Comparison of ENCODE assay signal across 8 cellular contexts in the genomic region with DNA sequence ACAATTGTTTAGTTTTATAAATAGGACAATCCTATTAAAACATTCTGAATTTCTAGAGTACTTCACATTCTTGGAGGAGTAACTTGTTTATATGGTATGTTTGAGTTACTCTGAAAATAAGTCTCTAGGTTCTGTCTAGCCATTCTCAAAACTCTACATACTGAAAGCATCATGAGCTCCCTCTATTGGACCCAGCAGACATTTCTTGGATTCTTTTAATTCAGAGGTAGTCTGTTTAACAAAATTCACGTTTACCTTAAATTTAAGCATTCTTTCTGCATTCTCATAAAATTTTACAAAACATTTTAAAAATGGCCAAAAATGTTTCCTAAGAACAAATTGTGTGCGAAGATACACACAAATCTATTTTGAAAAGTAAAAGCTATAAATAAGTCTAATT. TPM values are rescaled to one million over a fixed set of nuclear protein-coding genes. Genes with fewer than 3 reads are reported as not detected.
DNase-seq lines count a peak whose midpoint lies in the region; ATAC-seq and TF ChIP-seq lines count a peak whose summit lies in the region.

No MANE protein-coding gene starts in this region.

- DNase-seq in AG04450 (ENCODE audit: low read depth, low spot score) (no peak), Panc1 (ENCODE audit: low read depth, low spot score) (no peak), fibroblast of pulmonary artery (ENCODE audit: low read depth) (peak; percentile 39), suprapubic skin (ENCODE audit: low spot score in 2 of 2) (no peak)
- no peak for DNase-seq in T-helper 2 cell treated with Interferon-gamma antibody and Interleukin-4, amounts not matched to agents 5 μg/mL and 100 μg/mL, for 36 hours (ENCODE audit: low spot score)

- H3K27ac ChIP-seq in AG04450 (ENCODE audit: low read depth, low read length) (no peak overlapping the region), Panc1 (ENCODE audit: low read length) (no peak overlapping the region), suprapubic skin (no peak overlapping the region)

- in situ Hi-C loops in Panc1 (cut with HindIII; ENCODE audit: low pct_unique_long_range_greater_than_20kb, low sequenced_read_pairs): no loop called here

- WGBS in suprapubic skin: 76% methylated on average over 2 of the region's 2 CpGs

- no peak overlapping the region for H3K4me3 ChIP-seq in AG04450 (ENCODE audit: low read depth, low read length)
- no peak overlapping the region for H3K4me3 ChIP-seq in Panc1 (ENCODE audit: low read depth in 2 of 2, low read length in 2 of 2)
- no peak overlapping the region for H3K4me3 ChIP-seq in fibroblast of pulmonary artery (replicated peaks; ENCODE audit: low read depth, low read length)
- no peak overlapping the region for H3K4me3 ChIP-seq in suprapubic skin

- CTCF ChIA-PET in AG04450 (lab: Charles Lee) (interaction anchor here (0.5 to 2.2 kb wide), 13 partner anchors 9 to 1418 kb away, joined by 3 to 6 read pairs (median 3); no protein-coding TSS in a partner anchor), Panc1 (lab: Charles Lee) (interaction anchor here (0.6 to 2.4 kb wide), 2 partner anchors 430 to 948 kb away, joined by 3 to 8 read pairs; no protein-coding TSS in a partner anchor)

- TF ChIP-seq CTCF in AG04450 (IDR thresholded peaks at IDR 0.05; ENCODE audit: low read depth, low read length): peak; percentile 56
- TF ChIP-seq CTCF in GM12874 (IDR thresholded peaks at IDR 0.05; ENCODE audit: insufficient read depth, low read depth, low read length): 0 out of 2 replicates have a peak, but pooled peaks have one; percentile 5
- peak; percentile 71; the same call in 1 of the 2 replicates for TF ChIP-seq CTCF in Panc1 (IDR thresholded peaks at IDR 0.05)
- peak; percentile 52 for TF ChIP-seq CTCF in fibroblast of pulmonary artery (IDR thresholded peaks at IDR 0.05; ENCODE audit: low read length, missing control alignments)
- TF ChIP-seq CTCF in suprapubic skin (IDR thresholded peaks at IDR 0.05): no peak

- POLR2A ChIA-PET in AG04450 (lab: Yijun Ruan, JAX) (no interaction called here), Panc1 (lab: Charles Lee) (no interaction called here)

- TF ChIP-seq POLR2A in suprapubic skin (IDR thresholded peaks at IDR 0.05): no peak

- peaks cover 8% of the 10 kb centered on the region for H3K27me3 Mint-ChIP-seq in T-helper 2 cell treated with Interferon-gamma antibody and Interleukin-4, amounts not matched to agents 5 μg/mL and 100 μg/mL, for 36 hours (ENCODE audit: low read depth)

- H3K9me3 ChIP-seq in AG04450 (ENCODE audit: control insufficient read depth, insufficient read depth, low read length) (no peaks in the 10 kb centered on the region), Panc1 (ENCODE audit: control insufficient read depth, insufficient read depth, low read depth, low read length) (no peaks in the 10 kb centered on the region), suprapubic skin (no peaks in the 10 kb centered on the region)

- H3K9me3 Mint-ChIP-seq in T-helper 2 cell treated with Interferon-gamma antibody and Interleukin-4, amounts not matched to agents 5 μg/mL and 100 μg/mL, for 36 hours: no peaks in the 10 kb centered on the region

- H3K27me3 ChIP-seq in AG04450 (ENCODE audit: control insufficient read depth, insufficient read depth, low read length): no peaks in the 10 kb centered on the region
- H3K27me3 ChIP-seq in Panc1 (ENCODE audit: control insufficient read depth, insufficient read depth, low read length): no peaks in the 10 kb centered on the region
- no peaks in the 10 kb centered on the region for H3K27me3 ChIP-seq in suprapubic skin

- no peak for TF ChIP-seq EP300 in suprapubic skin (IDR thresholded peaks at IDR 0.05)

- no TSS peak for BruUV-seq in Panc1 (replicated peaks; lab: Mats Ljungman, UMichigan)

- peaks cover 6% of the 10 kb centered on the region for H3K4me1 ChIP-seq in Panc1 (ENCODE audit: control insufficient read depth, insufficient read depth, low read length)
- peaks cover 3% of the 10 kb centered on the region for H3K4me1 ChIP-seq in suprapubic skin

- H3K4me3 Mint-ChIP-seq in T-helper 2 cell treated with Interferon-gamma antibody and Interleukin-4, amounts not matched to agents 5 μg/mL and 100 μg/mL, for 36 hours: no peak overlapping the region

- H3K36me3 ChIP-seq in Panc1 (ENCODE audit: control insufficient read depth, insufficient read depth, low read length) (no peaks in the 10 kb centered on the region), suprapubic skin (peaks cover 24% of the 10 kb centered on the region)

- no peaks in the 10 kb centered on the region for H3K4me1 Mint-ChIP-seq in T-helper 2 cell treated with Interferon-gamma antibody and Interleukin-4, amounts not matched to agents 5 μg/mL and 100 μg/mL, for 36 hours (ENCODE audit: low read depth)

- intact Hi-C loops in Panc1 (cut with micrococcal nuclease; ENCODE audit: unreplicated experiment): no loop called here

- H3K27ac Mint-ChIP-seq in T-helper 2 cell treated with Interferon-gamma antibody and Interleukin-4, amounts not matched to agents 5 μg/mL and 100 μg/mL, for 36 hours: no peak overlapping the region

- H3K36me3 Mint-ChIP-seq in T-helper 2 cell treated with Interferon-gamma antibody and Interleukin-4, amounts not matched to agents 5 μg/mL and 100 μg/mL, for 36 hours (ENCODE audit: low read depth): peaks cover 8% of the 10 kb centered on the region

- ATAC-seq in Panc1 (peak; percentile 63; the same call in 1 of the 2 replicates), HG03354 (IDR thresholded peaks at IDR 0.05; ENCODE audit: poor library complexity, severe bottlenecking, unreplicated experiment) (no peak), HG02588 (IDR thresholded peaks at IDR 0.05; ENCODE audit: unreplicated experiment) (no peak)

RNA-seq across cellular contexts. Expression of a gene that starts 15.3 kb away (rescaled TPM):
- not detected in 2 replicates for polyA plus RNA-seq in AG04450 (2011; rRNA removed)
- not detected in 2 replicates for polyA minus RNA-seq in AG04450 (2011; rRNA and poly(A)+ RNA removed)
- total RNA-seq in Panc1 (2021; ENCODE audit: unreplicated experiment): not detected
- not detected for polyA plus RNA-seq in Panc1 (2012; ENCODE audit: insufficient read length)
- total RNA-seq in suprapubic skin: 1 to 10 TPM in 1 of 4 donors, under 1 TPM in 3; 0.23 to 1.8 (median 0.44) TPM

RNA-seq across cellular contexts. Expression of a gene that starts 45.5 kb away (rescaled TPM):
- 16.7 and 22.8 TPM in 2 replicates for polyA plus RNA-seq in AG04450 (2011; rRNA removed)
- 7.4 and 10.6 TPM in 2 replicates for polyA minus RNA-seq in AG04450 (2011; rRNA and poly(A)+ RNA removed)
- total RNA-seq in Panc1 (2021; ENCODE audit: unreplicated experiment): 16.2 TPM
- polyA plus RNA-seq in Panc1 (2012; ENCODE audit: insufficient read length): 11.7 TPM
- total RNA-seq in suprapubic skin: 10 to 100 TPM; 10.5 to 32.7 (median 23.5) TPM

Comparison
In these comparisons a context has a peak if more than half of its experiments do, and no peak if none do; other contexts are left out.
1. CTCF ChIP-seq: peak in AG04450 (single experiment), GM12874 (single experiment), Panc1 (single experiment) and fibroblast of pulmonary artery (single experiment); none in suprapubic skin (0 of 2).